1 cellular context compared by ENCODE assay signal in genomic region chr1:42952353-42953001, GRCh38.
TF ChIP-seq lines count a peak whose summit lies in the region.

No MANE protein-coding gene starts in this region.

TF ChIP-seq in SK-N-SH, 30 proteins besides CTCF, POLR2A, EP300 and RAD21 (continued from another document):
- TF ChIP-seq EZH2phosphoT487 (IDR thresholded peaks at IDR 0.05; ENCODE audit: borderline replicate concordance, low read depth): no peak
- no peak for TF ChIP-seq MEF2A (IDR thresholded peaks at IDR 0.05; ENCODE audit: borderline replicate concordance, low read depth)
- no peak for TF ChIP-seq CHD2 (IDR thresholded peaks at IDR 0.05; ENCODE audit: low read length, partially characterized antibody)
- no peak for TF ChIP-seq TAF1 (IDR thresholded peaks at IDR 0.05; ENCODE audit: borderline replicate concordance, low read depth, low read length)
- TF ChIP-seq JUND (IDR thresholded peaks at IDR 0.05): no peak
- TF ChIP-seq, protein P1, sequence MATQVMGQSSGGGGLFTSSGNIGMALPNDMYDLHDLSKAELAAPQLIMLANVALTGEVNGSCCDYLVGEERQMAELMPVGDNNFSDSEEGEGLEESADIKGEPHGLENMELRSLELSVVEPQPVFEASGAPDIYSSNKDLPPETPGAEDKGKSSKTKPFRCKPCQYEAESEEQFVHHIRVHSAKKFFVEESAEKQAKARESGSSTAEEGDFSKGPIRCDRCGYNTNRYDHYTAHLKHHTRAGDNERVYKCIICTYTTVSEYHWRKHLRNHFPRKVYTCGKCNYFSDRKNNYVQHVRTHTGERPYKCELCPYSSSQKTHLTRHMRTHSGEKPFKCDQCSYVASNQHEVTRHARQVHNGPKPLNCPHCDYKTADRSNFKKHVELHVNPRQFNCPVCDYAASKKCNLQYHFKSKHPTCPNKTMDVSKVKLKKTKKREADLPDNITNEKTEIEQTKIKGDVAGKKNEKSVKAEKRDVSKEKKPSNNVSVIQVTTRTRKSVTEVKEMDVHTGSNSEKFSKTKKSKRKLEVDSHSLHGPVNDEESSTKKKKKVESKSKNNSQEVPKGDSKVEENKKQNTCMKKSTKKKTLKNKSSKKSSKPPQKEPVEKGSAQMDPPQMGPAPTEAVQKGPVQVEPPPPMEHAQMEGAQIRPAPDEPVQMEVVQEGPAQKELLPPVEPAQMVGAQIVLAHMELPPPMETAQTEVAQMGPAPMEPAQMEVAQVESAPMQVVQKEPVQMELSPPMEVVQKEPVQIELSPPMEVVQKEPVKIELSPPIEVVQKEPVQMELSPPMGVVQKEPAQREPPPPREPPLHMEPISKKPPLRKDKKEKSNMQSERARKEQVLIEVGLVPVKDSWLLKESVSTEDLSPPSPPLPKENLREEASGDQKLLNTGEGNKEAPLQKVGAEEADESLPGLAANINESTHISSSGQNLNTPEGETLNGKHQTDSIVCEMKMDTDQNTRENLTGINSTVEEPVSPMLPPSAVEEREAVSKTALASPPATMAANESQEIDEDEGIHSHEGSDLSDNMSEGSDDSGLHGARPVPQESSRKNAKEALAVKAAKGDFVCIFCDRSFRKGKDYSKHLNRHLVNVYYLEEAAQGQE (IDR thresholded peaks at IDR 0.05; ENCODE audit: low read depth, low read length): no peak
- no peak for TF ChIP-seq SMC3 (IDR thresholded peaks at IDR 0.05; ENCODE audit: low read depth, low read length)
- no peak for TF ChIP-seq FOXM1 (IDR thresholded peaks at IDR 0.05; ENCODE audit: low read depth)
- no peak for TF ChIP-seq MAX (IDR thresholded peaks at IDR 0.05; ENCODE audit: low read depth)
- TF ChIP-seq, protein P2, sequence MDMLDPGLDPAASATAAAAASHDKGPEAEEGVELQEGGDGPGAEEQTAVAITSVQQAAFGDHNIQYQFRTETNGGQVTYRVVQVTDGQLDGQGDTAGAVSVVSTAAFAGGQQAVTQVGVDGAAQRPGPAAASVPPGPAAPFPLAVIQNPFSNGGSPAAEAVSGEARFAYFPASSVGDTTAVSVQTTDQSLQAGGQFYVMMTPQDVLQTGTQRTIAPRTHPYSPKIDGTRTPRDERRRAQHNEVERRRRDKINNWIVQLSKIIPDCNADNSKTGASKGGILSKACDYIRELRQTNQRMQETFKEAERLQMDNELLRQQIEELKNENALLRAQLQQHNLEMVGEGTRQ (IDR thresholded peaks at IDR 0.05; ENCODE audit: borderline replicate concordance, low read depth, low read length): no peak
